ENCODE assay signal across 8 cellular contexts in genomic region chr2:130341562-130342019, GRCh38. TPM values are rescaled to one million over a fixed set of nuclear protein-coding genes. Genes with fewer than 3 reads are reported as not detected.
DNase-seq lines count a peak whose midpoint lies in the region; ATAC-seq, FAIRE-seq and TF ChIP-seq lines count a peak whose summit lies in the region.

No MANE protein-coding gene starts in this region.

- no peaks in the 10 kb centered on the region for H3K27me3 ChIP-seq in GM12878 (replicated peaks in 1 of 2; ENCODE audit: control insufficient read depth in 2 of 2, insufficient read depth in 2 of 2, low read length in 1 of 2)
- peaks cover 0 to 4% of the 10 kb centered on the region in 2 experiments; a peak in 1 of 5 replicates for H3K27me3 ChIP-seq in HepG2 (ENCODE audit: control insufficient read depth in 1 of 2, insufficient read depth in 2 of 2, low read length in 2 of 2)
- no peaks in the 10 kb centered on the region for H3K27me3 ChIP-seq in transverse colon

- TF ChIP-seq EP300 in GM12878 (IDR thresholded peaks at IDR 0.05; ENCODE audit: borderline replicate concordance in 1 of 2, control insufficient read depth in 1 of 2, low read depth in 2 of 2, low read length in 2 of 2) (no peak), HepG2 (IDR thresholded peaks at IDR 0.05; ENCODE audit: low read depth in 2 of 2, low read length in 2 of 2) (no peak), HepG2 (CRISPR knock-in tag; IDR thresholded peaks at IDR 0.05; ENCODE audit: borderline replicate concordance) (no peak), transverse colon (IDR thresholded peaks at IDR 0.05; ENCODE audit: low read depth) (no peak)

- RAD21 ChIA-PET in GM12878 (lab: Charles Lee; ENCODE audit: unreplicated experiment) = interaction anchor here (1.2 to 5.0 kb wide), 8 partner anchors 9 to 1340 kb away, joined by 3 to 34 read pairs (median 10); partner anchors contain the start of gene SMPD4

- H2AFZ ChIP-seq in GM12878 (ENCODE audit: control insufficient read depth, low read depth, low read length) (peak overlapping the region; percentile 95), HepG2 (ENCODE audit: low read length) (peak overlapping the region; percentile 93)

- SMC1A ChIA-PET in GM12878 (lab: Charles Lee; ENCODE audit: uncharacterized antibody, unreplicated experiment) = interaction anchor here (1.2 to 3.7 kb wide), 10 partner anchors 9 to 1341 kb away, joined by 3 to 24 read pairs (median 8); no protein-coding TSS in a partner anchor

- under 1% methylated on average over 17 of the region's 24 CpGs for WGBS in GM12878 (ENCODE audit: insufficient coverage, insufficient replicate concordance, low lambda C conversion rate, missing lambda C conversion rate)
- 3% methylated on average over 12 of the region's 24 CpGs for WGBS in HepG2 (ENCODE audit: low lambda C conversion rate)
- 2 to 9% methylated on average over 1 to 23 of the region's 24 CpGs for WGBS in transverse colon (ENCODE audit: low coverage in 1 of 2), 2 donors

- H4K20me1 ChIP-seq in GM12878 (ENCODE audit: control insufficient read depth, insufficient read depth) = no peaks in the 10 kb centered on the region
- H4K20me1 ChIP-seq in HepG2 (ENCODE audit: insufficient read depth, low read length) = no peaks in the 10 kb centered on the region; the same call in 1 of the 2 replicates

- H3K9me3 ChIP-seq in GM12878 (replicated peaks; ENCODE audit: control insufficient read depth, insufficient read depth, low read length) (no peaks in the 10 kb centered on the region), HepG2 (ENCODE audit: low read length) (no peaks in the 10 kb centered on the region), transverse colon (no peaks in the 10 kb centered on the region)

- H3K36me3 ChIP-seq in GM12878 (ENCODE audit: control insufficient read depth in 2 of 2, insufficient read depth in 2 of 2, low read length in 1 of 2) (peaks cover 16 to 20% of the 10 kb centered on the region in 2 experiments), HepG2 (replicated peaks in 1 of 2; ENCODE audit: control insufficient read depth in 1 of 2, insufficient read depth in 2 of 2, low read length in 2 of 2) (peaks cover 21 to 30% of the 10 kb centered on the region in 2 experiments), transverse colon (peaks cover 0 to 24% (median 10%) of the 10 kb centered on the region in 4 donors)

- in situ Hi-C loops in GM12878 (cut with MboI) (loop anchor here (25.0 kb wide), 1 partner anchor 1471 kb away; no protein-coding TSS in a partner anchor), HepG2 (cut with HindIII; ENCODE audit: extremely low pct_ligation_motif_present, low pct_unique_long_range_greater_than_20kb) (no loop called here), transverse colon (cut with MboI; ENCODE audit: low pct_ligation_motif_present in 1 of 4, low pct_unique_long_range_greater_than_20kb in 1 of 4, low sequenced_read_pairs in 3 of 4) (loop anchor here in 3 of 4 donors (25.0 kb wide), 3 partner anchors 179 to 746 kb away; partner anchors contain the start of gene FAM168B (in 1 of the 3))

- BruUV-seq in GM12878 (replicated peaks; lab: Mats Ljungman, UMichigan) = no TSS peak
- no TSS peak for BruUV-seq in HepG2 (replicated peaks; lab: Mats Ljungman, UMichigan)

- H3K9ac ChIP-seq in GM12878 (ENCODE audit: control insufficient read depth, insufficient read depth, low read length) (peak overlapping the region; percentile 78; the same call in 1 of the 2 replicates), HepG2 (ENCODE audit: insufficient read depth, low read depth, low read length) (peak overlapping the region; percentile 83)

- H3K4me2 ChIP-seq in GM12878 (ENCODE audit: control insufficient read depth, insufficient read depth) (peak overlapping the region; percentile 39), HepG2 (ENCODE audit: low read depth, low read length) (peak overlapping the region; percentile 89)

- H3K4me3 ChIP-seq in AG09309 (ENCODE audit: control insufficient read depth, low read depth, low read length) (peak overlapping the region; percentile 94), GM12878 (peak overlapping the region; percentile 67), HepG2 (replicated peaks in 1 of 3; ENCODE audit: insufficient read depth in 1 of 3, low read depth in 2 of 3, low read length in 3 of 3) (peak overlapping the region; percentile 78 to 99 (median 94)), transverse colon (peak overlapping the region; percentile 43 to 88 (median 64))

- TF ChIP-seq RAD21 in GM12878 (IDR thresholded peaks at IDR 0.05; ENCODE audit: insufficient read depth, low read depth, low read length) (no peak), HepG2 (CRISPR knock-in tag; IDR thresholded peaks at IDR 0.05) (no peak)

- H3K79me2 ChIP-seq in GM12878 (ENCODE audit: control insufficient read depth, insufficient read depth, low read length) = peaks cover 25% of the 10 kb centered on the region
- H3K79me2 ChIP-seq in HepG2 (ENCODE audit: insufficient read depth, low read length) = peaks cover 23% of the 10 kb centered on the region

- POLR2A ChIA-PET in GM12878 (lab: Charles Lee) (interaction anchor here (0.6 to 2.9 kb wide), 7 partner anchors 10 to 488 kb away, joined by 3 to 25 read pairs (median 5); partner anchors contain the start of gene SMPD4), HepG2 (lab: Yijun Ruan, JAX) (interaction anchor here (0.6 to 4.6 kb wide), 7 partner anchors 8 to 1147 kb away, joined by 3 to 120 read pairs (median 13); partner anchors contain the start of genes MZT2B, PTPN18 and SMPD4)

- ATAC-seq in GM19395 (IDR thresholded peaks at IDR 0.05; ENCODE audit: unreplicated experiment) (peak; percentile 3), GM12878 (peak; percentile 1; the same call in 2 of the 3 replicates), HepG2 (peak; percentile 1; the same call in 2 of the 3 replicates)

- intact Hi-C loops in GM12878 (cut with micrococcal nuclease; ENCODE audit: unreplicated experiment) (loop anchor here (1.0 to 10.0 kb wide), 3 partner anchors 31 to 763 kb away; partner anchors contain the start of gene PLEKHB2), HepG2 (cut with micrococcal nuclease; ENCODE audit: unreplicated experiment) (loop anchor here (1.0 to 5.0 kb wide), 2 partner anchors 14 to 751 kb away; partner anchors contain the start of gene FAM168B), transverse colon (cut with DNase I; ENCODE audit: low total_unique reads) (no loop called here)

- FAIRE-seq in GM12878 (lab: Jason Lieb, UNC) (peak; percentile 66), HepG2 (lab: Jason Lieb, UNC) (no peak)

- H3K27ac ChIP-seq in GM12878 (ENCODE audit: control insufficient read depth, insufficient read depth) (peak overlapping the region; percentile 81), HepG2 (ENCODE audit: extremely low read length, insufficient read depth, low read length) (peak overlapping the region; percentile 80), transverse colon (peak overlapping the region; percentile 89 to 93 (median 92))

- TF ChIP-seq POLR2A in GM12878 (IDR thresholded peaks at IDR 0.05; ENCODE audit: low read depth, low read length) = no peak
- TF ChIP-seq POLR2A in HepG2 (IDR thresholded peaks at IDR 0.05; ENCODE audit: insufficient read depth in 1 of 2, low read depth in 2 of 2, low read length in 2 of 2) = no peak
- no peak for TF ChIP-seq POLR2A in transverse colon (IDR thresholded peaks at IDR 0.05)

- no peak for DNase-seq in AG09309 (ENCODE audit: low read depth)
- DNase-seq in LoVo (ENCODE audit: low spot score) = peak; percentile 18
- no peak for DNase-seq in GM12878 (ENCODE audit: low read depth, low spot score)
- DNase-seq in HepG2 (ENCODE audit: low spot score) = no peak
- peak; percentile 57 for DNase-seq in transverse colon
- no peak for DNase-seq in kidney glomerular epithelial cell (lab: John Stamatoyannopoulos, UW)
- no peak for DNase-seq in RKO (ENCODE audit: low spot score)

- CTCF ChIA-PET in GM12878 (lab: Yijun Ruan, JAX) (interaction anchor here (0.7 to 3.2 kb wide), 10 partner anchors 9 to 1333 kb away, joined by 3 to 38 read pairs (median 8); partner anchors contain the start of genes MZT2B and SMPD4), HepG2 (lab: Yijun Ruan, JAX; ENCODE audit: low intra/inter-chr PET ratio, low total read pairs) (no interaction called here)

- H3K4me1 ChIP-seq in GM12878 (ENCODE audit: control insufficient read depth, insufficient read depth, low read length) = peaks cover 10% of the 10 kb centered on the region
- H3K4me1 ChIP-seq in HepG2 (ENCODE audit: insufficient read depth, low read length) = peaks cover 36% of the 10 kb centered on the region
- H3K4me1 ChIP-seq in transverse colon = peaks cover 14 to 28% (median 19%) of the 10 kb centered on the region in 4 donors

- TF ChIP-seq CTCF in AG09309 (IDR thresholded peaks at IDR 0.05; ENCODE audit: control insufficient read depth, insufficient read depth, low read depth, low read length, missing control alignments) (no peak), GM12878 (IDR thresholded peaks at IDR 0.05 in 2 of 3, conservative IDR thresholded peaks at IDR 0.05 in 1 of 3; ENCODE audit: control insufficient read depth in 2 of 3, extremely low read depth in 1 of 3, insufficient read depth in 1 of 3, low read depth in 3 of 3, low read length in 3 of 3) (no peak), HepG2 (CRISPR knock-in tag; IDR thresholded peaks at IDR 0.05) (no peak), transverse colon (IDR thresholded peaks at IDR 0.05) (no peak)

RNA-seq across cellular contexts. Expression of gene IMP4, which starts 1.1 kb away (rescaled TPM):
- total RNA-seq in GM12878 (2013; cell fraction: nucleolus; rRNA removed) = 66.8 and 77.9 TPM in 2 replicates
- total RNA-seq in GM12878 (2014; rRNA removed) (181 and 209 TPM in 2 replicates), GM12878 (2014; rRNA removed; fragmentation: Illumina TruSeq; extraction: Trizol) (74.9 and 85.3 TPM in 2 replicates), GM12878 (2021) (166 and 171 TPM in 2 replicates), HepG2 (2016; rRNA removed; fragmentation: Illumina TruSeq; extraction: Trizol) (142 and 153 TPM in 2 replicates), transverse colon (100 to 1,000 TPM in 1 of 4 donors, 10 to 100 TPM in 3; 52.1 to 367 (median 83.7) TPM)
- polyA plus RNA-seq in GM12878 (2011; ENCODE audit: low read depth) = 61.6 TPM
- polyA plus RNA-seq in GM12878 (2011; rRNA removed) (78.0 and 162 TPM in 2 replicates), GM12878 (2014; fragmentation: Illumina TruSeq; extraction: Trizol) (43.2 and 70.5 TPM in 2 replicates), GM12878 (2014; fragmentation: Nextera tagmentation; extraction: Ambion mirVana) (100 to 1,000 TPM in 1 of 2 experiments, 10 to 100 TPM in 1; 41.4 to 100 TPM), GM12878 (2014; rRNA removed) (242 and 273 TPM in 2 replicates), GM12878 (2016; fragmentation: Nextera tagmentation; extraction: Ambion mirVana) (100 to 1,000 TPM; 183 to 206 TPM), HepG2 (2011; rRNA removed) (158 and 167 TPM in 2 replicates)
- polyA plus RNA-seq in GM12878 (2011; cell fraction: cytosol; rRNA removed) = 306 and 444 TPM in 2 replicates
- polyA plus RNA-seq in GM12878 (2011; cell fraction: nucleus; rRNA removed) = 402 and 407 TPM in 2 replicates
- polyA plus RNA-seq in GM12878 (2012) = 134 and 142 TPM in 2 replicates
- polyA minus RNA-seq in GM12878 (2011; rRNA and poly(A)+ RNA removed) = 132 and 174 TPM in 2 replicates
- 64.4 and 65.1 TPM in 2 replicates for polyA minus RNA-seq in GM12878 (2011; cell fraction: cytosol; rRNA and poly(A)+ RNA removed)
- 89.7 and 141 TPM in 2 replicates for polyA minus RNA-seq in GM12878 (2011; cell fraction: nucleus; rRNA and poly(A)+ RNA removed)
- 85.2 and 85.6 TPM in 2 replicates for total RNA-seq in HepG2 (2016; cell fraction: cytosol; rRNA removed; fragmentation: Illumina TruSeq; extraction: Trizol; ENCODE audit: low read depth)
- 148 and 152 TPM in 2 replicates for total RNA-seq in HepG2 (2016; cell fraction: insoluble cytoplasmic fraction; rRNA removed; fragmentation: Illumina TruSeq; extraction: Trizol)
- 114 and 119 TPM in 2 replicates for total RNA-seq in HepG2 (2016; cell fraction: membrane; rRNA removed; fragmentation: Illumina TruSeq; extraction: Trizol)
- total RNA-seq in HepG2 (2016; cell fraction: nucleus; rRNA removed; fragmentation: Illumina TruSeq; extraction: Trizol) = 83.0 and 87.0 TPM in 2 replicates
- polyA plus RNA-seq in HepG2 (2011; cell fraction: cytosol; rRNA removed) = 161 and 264 TPM in 2 replicates
- polyA plus RNA-seq in HepG2 (2011; cell fraction: nucleus; rRNA removed) = 321 and 379 TPM in 2 replicates
- 91.4 and 129 TPM in 2 replicates for polyA plus RNA-seq in HepG2 (2012)
- 122 and 142 TPM in 2 replicates for polyA plus RNA-seq in HepG2 (2016; cell fraction: cytosol; fragmentation: Illumina TruSeq; extraction: Trizol; ENCODE audit: low read depth)
- polyA plus RNA-seq in HepG2 (2016; cell fraction: insoluble cytoplasmic fraction; fragmentation: Illumina TruSeq; extraction: Trizol; ENCODE audit: low read depth) = 167 and 186 TPM in 2 replicates
- 126 and 131 TPM in 2 replicates for polyA plus RNA-seq in HepG2 (2016; cell fraction: membrane; fragmentation: Illumina TruSeq; extraction: Trizol; ENCODE audit: low read depth)
- polyA plus RNA-seq in HepG2 (2016; cell fraction: nucleus; fragmentation: Illumina TruSeq; extraction: Trizol; ENCODE audit: insufficient read depth, low read depth) = 177 and 185 TPM in 2 replicates
- 143 and 197 TPM in 2 replicates for polyA minus RNA-seq in HepG2 (2011; rRNA and poly(A)+ RNA removed; ENCODE audit: low replicate concordance)
- polyA minus RNA-seq in HepG2 (2011; cell fraction: cytosol; rRNA and poly(A)+ RNA removed) = 41.3 and 41.8 TPM in 2 replicates
- polyA minus RNA-seq in HepG2 (2011; cell fraction: nucleus; rRNA and poly(A)+ RNA removed) = 91.3 and 103 TPM in 2 replicates

RNA-seq across cellular contexts. Expression of gene PTPN18, which starts 14.3 kb away (rescaled TPM):
- 33.3 and 40.8 TPM in 2 replicates for total RNA-seq in GM12878 (2013; cell fraction: nucleolus; rRNA removed)
- total RNA-seq in GM12878 (2014; rRNA removed) (31.4 and 36.9 TPM in 2 replicates), GM12878 (2014; rRNA removed; fragmentation: Illumina TruSeq; extraction: Trizol) (38.5 and 39.8 TPM in 2 replicates), GM12878 (2021) (41.9 and 43.1 TPM in 2 replicates), HepG2 (2016; rRNA removed; fragmentation: Illumina TruSeq; extraction: Trizol) (10.8 and 14.8 TPM in 2 replicates), transverse colon (100 to 1,000 TPM; 136 to 168 (median 148) TPM)
- 26.0 TPM for polyA plus RNA-seq in GM12878 (2011; ENCODE audit: low read depth)
- polyA plus RNA-seq in GM12878 (2011; rRNA removed) (29.3 and 47.0 TPM in 2 replicates), GM12878 (2014; fragmentation: Illumina TruSeq; extraction: Trizol) (89.9 and 99.8 TPM in 2 replicates), GM12878 (2014; fragmentation: Nextera tagmentation; extraction: Ambion mirVana) (10 to 100 TPM; 14.8 to 17.5 TPM), GM12878 (2014; rRNA removed) (58.4 and 58.8 TPM in 2 replicates), GM12878 (2016; fragmentation: Nextera tagmentation; extraction: Ambion mirVana) (10 to 100 TPM; 43.7 to 45.6 TPM), HepG2 (2011; rRNA removed) (39.5 and 39.6 TPM in 2 replicates)
- 50.1 and 55.8 TPM in 2 replicates for polyA plus RNA-seq in GM12878 (2011; cell fraction: cytosol; rRNA removed)
- polyA plus RNA-seq in GM12878 (2011; cell fraction: nucleus; rRNA removed) = 44.1 and 45.8 TPM in 2 replicates
- polyA plus RNA-seq in GM12878 (2012) = 37.9 and 44.0 TPM in 2 replicates
- polyA minus RNA-seq in GM12878 (2011; rRNA and poly(A)+ RNA removed) = 22.4 and 27.1 TPM in 2 replicates
- polyA minus RNA-seq in GM12878 (2011; cell fraction: cytosol; rRNA and poly(A)+ RNA removed) = 13.2 and 13.4 TPM in 2 replicates
- 17.3 and 30.1 TPM in 2 replicates for polyA minus RNA-seq in GM12878 (2011; cell fraction: nucleus; rRNA and poly(A)+ RNA removed)
- 8.0 and 13.0 TPM in 2 replicates for total RNA-seq in HepG2 (2016; cell fraction: cytosol; rRNA removed; fragmentation: Illumina TruSeq; extraction: Trizol; ENCODE audit: low read depth)
- total RNA-seq in HepG2 (2016; cell fraction: insoluble cytoplasmic fraction; rRNA removed; fragmentation: Illumina TruSeq; extraction: Trizol) = 7.6 and 15.8 TPM in 2 replicates
- total RNA-seq in HepG2 (2016; cell fraction: membrane; rRNA removed; fragmentation: Illumina TruSeq; extraction: Trizol) = 16.2 and 20.0 TPM in 2 replicates
- total RNA-seq in HepG2 (2016; cell fraction: nucleus; rRNA removed; fragmentation: Illumina TruSeq; extraction: Trizol) = 20.9 and 28.1 TPM in 2 replicates
- 19.5 and 25.1 TPM in 2 replicates for polyA plus RNA-seq in HepG2 (2011; cell fraction: cytosol; rRNA removed)
- polyA plus RNA-seq in HepG2 (2011; cell fraction: nucleus; rRNA removed) = 126 and 152 TPM in 2 replicates
- polyA plus RNA-seq in HepG2 (2012) = 18.3 and 19.5 TPM in 2 replicates
- 10.6 and 15.8 TPM in 2 replicates for polyA plus RNA-seq in HepG2 (2016; cell fraction: cytosol; fragmentation: Illumina TruSeq; extraction: Trizol; ENCODE audit: low read depth)
- polyA plus RNA-seq in HepG2 (2016; cell fraction: insoluble cytoplasmic fraction; fragmentation: Illumina TruSeq; extraction: Trizol; ENCODE audit: low read depth) = 14.2 and 24.0 TPM in 2 replicates
- polyA plus RNA-seq in HepG2 (2016; cell fraction: membrane; fragmentation: Illumina TruSeq; extraction: Trizol; ENCODE audit: low read depth) = 22.4 and 27.8 TPM in 2 replicates
- polyA plus RNA-seq in HepG2 (2016; cell fraction: nucleus; fragmentation: Illumina TruSeq; extraction: Trizol; ENCODE audit: insufficient read depth, low read depth) = 91.6 and 101 TPM in 2 replicates
- polyA minus RNA-seq in HepG2 (2011; rRNA and poly(A)+ RNA removed; ENCODE audit: low replicate concordance) = 47.1 and 49.5 TPM in 2 replicates
- polyA minus RNA-seq in HepG2 (2011; cell fraction: cytosol; rRNA and poly(A)+ RNA removed) = 13.8 and 15.2 TPM in 2 replicates
- polyA minus RNA-seq in HepG2 (2011; cell fraction: nucleus; rRNA and poly(A)+ RNA removed) = 62.4 and 69.0 TPM in 2 replicates

Comparison
In these comparisons a context has a peak if more than half of its experiments do, and no peak if none do; other contexts are left out.
1. DNase-seq: peak in LoVo (single experiment) and transverse colon (single experiment); none in AG09309 (single experiment), GM12878 (single experiment), HepG2 (single experiment), kidney glomerular epithelial cell (single experiment) and RKO (single experiment).
2. Peak in every context shown above with its lines, with median percentiles within 50 percentile points of each other: H3K4me3 ChIP-seq, ATAC-seq and H3K27ac ChIP-seq.